In genomic region chr2:240255165-240255491, GRCh38 we compare ENCODE assay signal across 1 cellular context.
TF ChIP-seq lines count a peak whose summit lies in the region.

No MANE protein-coding gene starts in this region.

TF ChIP-seq in GM23338, 12 proteins besides CTCF, POLR2A, EP300 and RAD21 (continued from another document):
- TF ChIP-seq, protein P1, sequence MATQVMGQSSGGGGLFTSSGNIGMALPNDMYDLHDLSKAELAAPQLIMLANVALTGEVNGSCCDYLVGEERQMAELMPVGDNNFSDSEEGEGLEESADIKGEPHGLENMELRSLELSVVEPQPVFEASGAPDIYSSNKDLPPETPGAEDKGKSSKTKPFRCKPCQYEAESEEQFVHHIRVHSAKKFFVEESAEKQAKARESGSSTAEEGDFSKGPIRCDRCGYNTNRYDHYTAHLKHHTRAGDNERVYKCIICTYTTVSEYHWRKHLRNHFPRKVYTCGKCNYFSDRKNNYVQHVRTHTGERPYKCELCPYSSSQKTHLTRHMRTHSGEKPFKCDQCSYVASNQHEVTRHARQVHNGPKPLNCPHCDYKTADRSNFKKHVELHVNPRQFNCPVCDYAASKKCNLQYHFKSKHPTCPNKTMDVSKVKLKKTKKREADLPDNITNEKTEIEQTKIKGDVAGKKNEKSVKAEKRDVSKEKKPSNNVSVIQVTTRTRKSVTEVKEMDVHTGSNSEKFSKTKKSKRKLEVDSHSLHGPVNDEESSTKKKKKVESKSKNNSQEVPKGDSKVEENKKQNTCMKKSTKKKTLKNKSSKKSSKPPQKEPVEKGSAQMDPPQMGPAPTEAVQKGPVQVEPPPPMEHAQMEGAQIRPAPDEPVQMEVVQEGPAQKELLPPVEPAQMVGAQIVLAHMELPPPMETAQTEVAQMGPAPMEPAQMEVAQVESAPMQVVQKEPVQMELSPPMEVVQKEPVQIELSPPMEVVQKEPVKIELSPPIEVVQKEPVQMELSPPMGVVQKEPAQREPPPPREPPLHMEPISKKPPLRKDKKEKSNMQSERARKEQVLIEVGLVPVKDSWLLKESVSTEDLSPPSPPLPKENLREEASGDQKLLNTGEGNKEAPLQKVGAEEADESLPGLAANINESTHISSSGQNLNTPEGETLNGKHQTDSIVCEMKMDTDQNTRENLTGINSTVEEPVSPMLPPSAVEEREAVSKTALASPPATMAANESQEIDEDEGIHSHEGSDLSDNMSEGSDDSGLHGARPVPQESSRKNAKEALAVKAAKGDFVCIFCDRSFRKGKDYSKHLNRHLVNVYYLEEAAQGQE (IDR thresholded peaks at IDR 0.05; ENCODE audit: unreplicated experiment) = no peak
